Comparison of ENCODE assay signal across 1 cellular context in the genomic region with DNA sequence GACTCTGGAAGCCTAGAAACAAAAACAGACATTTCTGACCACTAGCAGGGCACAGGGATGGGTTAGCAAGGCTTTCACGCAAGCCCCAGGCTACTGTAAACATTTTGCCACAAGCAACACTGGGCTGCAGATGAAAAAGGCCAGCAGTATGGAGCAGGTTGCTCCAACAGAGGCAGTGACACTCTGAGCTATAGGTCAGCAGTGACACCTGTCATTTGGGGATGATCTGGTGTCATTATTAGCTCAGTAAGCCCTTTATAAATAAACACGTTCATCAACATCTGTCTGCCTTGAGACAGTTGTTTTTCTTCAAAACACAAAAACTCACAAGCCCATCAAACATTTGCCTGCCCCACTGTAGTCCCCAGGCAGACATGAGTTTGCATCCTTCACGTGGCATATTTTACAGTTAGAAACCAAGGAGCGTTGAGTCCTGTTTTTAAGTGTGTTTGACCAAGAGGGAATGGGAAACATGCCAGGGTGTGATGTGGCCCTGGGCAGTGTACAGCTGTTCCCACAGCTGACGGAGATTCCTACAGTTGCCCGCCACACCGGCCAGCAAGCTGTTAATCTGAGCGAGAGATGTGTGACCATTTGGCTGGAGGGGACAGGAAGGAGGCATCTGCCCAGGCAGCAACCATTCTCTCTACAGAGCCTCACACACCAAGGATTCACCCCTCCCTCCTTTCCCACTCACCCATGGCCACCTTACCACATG.
TF ChIP-seq lines count a peak whose summit lies in the region.

No MANE protein-coding gene starts in this region.

TF ChIP-seq in H1, 55 proteins besides CTCF, POLR2A, EP300 and RAD21 (continued from another document):
- TF ChIP-seq SIN3A (conservative IDR thresholded peaks at IDR 0.05 in 1 of 2, IDR thresholded peaks at IDR 0.05 in 1 of 2; ENCODE audit: low read depth in 1 of 2, low read length in 2 of 2): no peak
- TF ChIP-seq, protein P1, sequence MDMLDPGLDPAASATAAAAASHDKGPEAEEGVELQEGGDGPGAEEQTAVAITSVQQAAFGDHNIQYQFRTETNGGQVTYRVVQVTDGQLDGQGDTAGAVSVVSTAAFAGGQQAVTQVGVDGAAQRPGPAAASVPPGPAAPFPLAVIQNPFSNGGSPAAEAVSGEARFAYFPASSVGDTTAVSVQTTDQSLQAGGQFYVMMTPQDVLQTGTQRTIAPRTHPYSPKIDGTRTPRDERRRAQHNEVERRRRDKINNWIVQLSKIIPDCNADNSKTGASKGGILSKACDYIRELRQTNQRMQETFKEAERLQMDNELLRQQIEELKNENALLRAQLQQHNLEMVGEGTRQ (IDR thresholded peaks at IDR 0.05; ENCODE audit: low read length): no peak
- TF ChIP-seq, protein P2, sequence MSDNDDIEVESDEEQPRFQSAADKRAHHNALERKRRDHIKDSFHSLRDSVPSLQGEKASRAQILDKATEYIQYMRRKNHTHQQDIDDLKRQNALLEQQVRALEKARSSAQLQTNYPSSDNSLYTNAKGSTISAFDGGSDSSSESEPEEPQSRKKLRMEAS (IDR thresholded peaks at IDR 0.05): no peak
- TF ChIP-seq SIRT6 (IDR thresholded peaks at IDR 0.05; ENCODE audit: low read length): no peak
- TF ChIP-seq, protein P3, sequence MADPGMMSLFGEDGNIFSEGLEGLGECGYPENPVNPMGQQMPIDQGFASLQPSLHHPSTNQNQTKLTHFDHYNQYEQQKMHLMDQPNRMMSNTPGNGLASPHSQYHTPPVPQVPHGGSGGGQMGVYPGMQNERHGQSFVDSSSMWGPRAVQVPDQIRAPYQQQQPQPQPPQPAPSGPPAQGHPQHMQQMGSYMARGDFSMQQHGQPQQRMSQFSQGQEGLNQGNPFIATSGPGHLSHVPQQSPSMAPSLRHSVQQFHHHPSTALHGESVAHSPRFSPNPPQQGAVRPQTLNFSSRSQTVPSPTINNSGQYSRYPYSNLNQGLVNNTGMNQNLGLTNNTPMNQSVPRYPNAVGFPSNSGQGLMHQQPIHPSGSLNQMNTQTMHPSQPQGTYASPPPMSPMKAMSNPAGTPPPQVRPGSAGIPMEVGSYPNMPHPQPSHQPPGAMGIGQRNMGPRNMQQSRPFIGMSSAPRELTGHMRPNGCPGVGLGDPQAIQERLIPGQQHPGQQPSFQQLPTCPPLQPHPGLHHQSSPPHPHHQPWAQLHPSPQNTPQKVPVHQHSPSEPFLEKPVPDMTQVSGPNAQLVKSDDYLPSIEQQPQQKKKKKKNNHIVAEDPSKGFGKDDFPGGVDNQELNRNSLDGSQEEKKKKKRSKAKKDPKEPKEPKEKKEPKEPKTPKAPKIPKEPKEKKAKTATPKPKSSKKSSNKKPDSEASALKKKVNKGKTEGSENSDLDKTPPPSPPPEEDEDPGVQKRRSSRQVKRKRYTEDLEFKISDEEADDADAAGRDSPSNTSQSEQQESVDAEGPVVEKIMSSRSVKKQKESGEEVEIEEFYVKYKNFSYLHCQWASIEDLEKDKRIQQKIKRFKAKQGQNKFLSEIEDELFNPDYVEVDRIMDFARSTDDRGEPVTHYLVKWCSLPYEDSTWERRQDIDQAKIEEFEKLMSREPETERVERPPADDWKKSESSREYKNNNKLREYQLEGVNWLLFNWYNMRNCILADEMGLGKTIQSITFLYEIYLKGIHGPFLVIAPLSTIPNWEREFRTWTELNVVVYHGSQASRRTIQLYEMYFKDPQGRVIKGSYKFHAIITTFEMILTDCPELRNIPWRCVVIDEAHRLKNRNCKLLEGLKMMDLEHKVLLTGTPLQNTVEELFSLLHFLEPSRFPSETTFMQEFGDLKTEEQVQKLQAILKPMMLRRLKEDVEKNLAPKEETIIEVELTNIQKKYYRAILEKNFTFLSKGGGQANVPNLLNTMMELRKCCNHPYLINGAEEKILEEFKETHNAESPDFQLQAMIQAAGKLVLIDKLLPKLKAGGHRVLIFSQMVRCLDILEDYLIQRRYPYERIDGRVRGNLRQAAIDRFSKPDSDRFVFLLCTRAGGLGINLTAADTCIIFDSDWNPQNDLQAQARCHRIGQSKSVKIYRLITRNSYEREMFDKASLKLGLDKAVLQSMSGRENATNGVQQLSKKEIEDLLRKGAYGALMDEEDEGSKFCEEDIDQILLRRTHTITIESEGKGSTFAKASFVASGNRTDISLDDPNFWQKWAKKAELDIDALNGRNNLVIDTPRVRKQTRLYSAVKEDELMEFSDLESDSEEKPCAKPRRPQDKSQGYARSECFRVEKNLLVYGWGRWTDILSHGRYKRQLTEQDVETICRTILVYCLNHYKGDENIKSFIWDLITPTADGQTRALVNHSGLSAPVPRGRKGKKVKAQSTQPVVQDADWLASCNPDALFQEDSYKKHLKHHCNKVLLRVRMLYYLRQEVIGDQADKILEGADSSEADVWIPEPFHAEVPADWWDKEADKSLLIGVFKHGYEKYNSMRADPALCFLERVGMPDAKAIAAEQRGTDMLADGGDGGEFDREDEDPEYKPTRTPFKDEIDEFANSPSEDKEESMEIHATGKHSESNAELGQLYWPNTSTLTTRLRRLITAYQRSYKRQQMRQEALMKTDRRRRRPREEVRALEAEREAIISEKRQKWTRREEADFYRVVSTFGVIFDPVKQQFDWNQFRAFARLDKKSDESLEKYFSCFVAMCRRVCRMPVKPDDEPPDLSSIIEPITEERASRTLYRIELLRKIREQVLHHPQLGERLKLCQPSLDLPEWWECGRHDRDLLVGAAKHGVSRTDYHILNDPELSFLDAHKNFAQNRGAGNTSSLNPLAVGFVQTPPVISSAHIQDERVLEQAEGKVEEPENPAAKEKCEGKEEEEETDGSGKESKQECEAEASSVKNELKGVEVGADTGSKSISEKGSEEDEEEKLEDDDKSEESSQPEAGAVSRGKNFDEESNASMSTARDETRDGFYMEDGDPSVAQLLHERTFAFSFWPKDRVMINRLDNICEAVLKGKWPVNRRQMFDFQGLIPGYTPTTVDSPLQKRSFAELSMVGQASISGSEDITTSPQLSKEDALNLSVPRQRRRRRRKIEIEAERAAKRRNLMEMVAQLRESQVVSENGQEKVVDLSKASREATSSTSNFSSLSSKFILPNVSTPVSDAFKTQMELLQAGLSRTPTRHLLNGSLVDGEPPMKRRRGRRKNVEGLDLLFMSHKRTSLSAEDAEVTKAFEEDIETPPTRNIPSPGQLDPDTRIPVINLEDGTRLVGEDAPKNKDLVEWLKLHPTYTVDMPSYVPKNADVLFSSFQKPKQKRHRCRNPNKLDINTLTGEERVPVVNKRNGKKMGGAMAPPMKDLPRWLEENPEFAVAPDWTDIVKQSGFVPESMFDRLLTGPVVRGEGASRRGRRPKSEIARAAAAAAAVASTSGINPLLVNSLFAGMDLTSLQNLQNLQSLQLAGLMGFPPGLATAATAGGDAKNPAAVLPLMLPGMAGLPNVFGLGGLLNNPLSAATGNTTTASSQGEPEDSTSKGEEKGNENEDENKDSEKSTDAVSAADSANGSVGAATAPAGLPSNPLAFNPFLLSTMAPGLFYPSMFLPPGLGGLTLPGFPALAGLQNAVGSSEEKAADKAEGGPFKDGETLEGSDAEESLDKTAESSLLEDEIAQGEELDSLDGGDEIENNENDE (IDR thresholded peaks at IDR 0.05; ENCODE audit: insufficient replicate concordance, low read length): no peak
- no peak for TF ChIP-seq CBX8 (IDR thresholded peaks at IDR 0.05; ENCODE audit: borderline replicate concordance, low read depth, low read length)
- TF ChIP-seq JUN (IDR thresholded peaks at IDR 0.05; ENCODE audit: low read depth, low read length): no peak
- TF ChIP-seq MAFK (IDR thresholded peaks at IDR 0.05; ENCODE audit: low read depth, low read length): no peak
- no peak for TF ChIP-seq PHF8 (conservative IDR thresholded peaks at IDR 0.05; ENCODE audit: low read depth, low read length)
